In genomic region chr5:110150199-110150598, GRCh38 we compare ENCODE assay signal across 31 cellular contexts.
DNase-seq lines count a peak whose midpoint lies in the region; ATAC-seq, FAIRE-seq and TF ChIP-seq lines count a peak whose summit lies in the region.
"Had no signal": no experiment of that assay in that cellular context is flagged by ENCODE, and none has a peak within 500 bp of the region (broad histone marks: within the 10 kb centered on the region; RNA-seq: fewer than 3 reads in every experiment).

No MANE protein-coding gene starts in this region.

- no peak overlapping the region for H2BK12ac ChIP-seq in mesenchymal stem cell (ENCODE audit: low read length in 2 of 2)

- WGBS in pancreas, 2 donors, result 60 to 68% methylated on average over 5 of the region's 5 CpGs
- 83% methylated on average over 3 of the region's 5 CpGs for WGBS in mesenchymal stem cell

- H3K18ac ChIP-seq in mesenchymal stem cell (ENCODE audit: low read depth in 1 of 2, low read length in 2 of 2), result no peak overlapping the region

- no peak for TF ChIP-seq POLR2A in breast epithelium (IDR thresholded peaks at IDR 0.05)

- CTCF ChIA-PET in MCF 10A (lab: Yijun Ruan, JAX), result no interaction called here

- H3K4ac ChIP-seq in mesenchymal stem cell (ENCODE audit: low read depth in 1 of 2, low read length in 2 of 2), result no peak overlapping the region

- no peak overlapping the region for H2AK5ac ChIP-seq in mesenchymal stem cell (ENCODE audit: low read length, severe bottlenecking)

- H3K4me3 ChIP-seq in breast epithelium (no peak overlapping the region), pancreas (no peak overlapping the region), ascending aorta (no peak overlapping the region), mesenchymal stem cell (ENCODE audit: insufficient read depth in 1 of 2, low read depth in 1 of 2, low read length in 2 of 2) (no peak overlapping the region)
- H3K4me3 ChIP-seq: left ventricle myocardium inferior, MG63, thyroid gland, vagina had no signal

- FAIRE-seq in pancreas (lab: Jason Lieb, UNC), result no peak
- FAIRE-seq: GM12892 had no signal

- no peaks in the 10 kb centered on the region for H3K27me3 Mint-ChIP-seq in MCF 10A (ENCODE audit: insufficient read depth, unreplicated experiment)
- H3K27me3 Mint-ChIP-seq: CD4-positive, CD25-positive, alpha-beta regulatory T cell had no signal

- H3K14ac ChIP-seq in mesenchymal stem cell (ENCODE audit: low read length in 2 of 2), result no peak overlapping the region

- no peaks in the 10 kb centered on the region for H3K36me3 ChIP-seq in breast epithelium
- no peaks in the 10 kb centered on the region for H3K36me3 ChIP-seq in pancreas
- H3K36me3 ChIP-seq in ascending aorta, result no peaks in the 10 kb centered on the region
- H3K36me3 ChIP-seq in mesenchymal stem cell (ENCODE audit: control insufficient read depth in 1 of 2, insufficient read depth in 2 of 2, low read depth in 1 of 2, low read length in 2 of 2), result no peaks in the 10 kb centered on the region
- H3K36me3 ChIP-seq: left ventricle myocardium inferior, MG63, thyroid gland, vagina had no signal

- H2BK5ac ChIP-seq in mesenchymal stem cell (ENCODE audit: low read depth, low read length, poor library complexity, severe bottlenecking), result no peak overlapping the region

- H3K27ac Mint-ChIP-seq in MCF 10A (ENCODE audit: low read depth, unreplicated experiment), result no peak overlapping the region
- H3K27ac Mint-ChIP-seq: CD4-positive, CD25-positive, alpha-beta regulatory T cell; mesothelial cell of epicardium; naive thymus-derived CD4-positive, alpha-beta T cell; stimulated activated naive CD8-positive, alpha-beta T cell treated with anti-CD3 and anti-CD28 coated beads, Interleukin-15, Interleukin-2, amounts not matched to agents 100 ng/mL and 50 ng/mL, for 24 hours; T-helper 2 cell treated with Interferon-gamma antibody and Interleukin-4, amounts not matched to agents 5 μg/mL and 100 μg/mL, for 36 hours had no signal

- H3K4me2 ChIP-seq in mesenchymal stem cell (ENCODE audit: low read length, poor library complexity, severe bottlenecking), result no peak overlapping the region

- H2BK15ac ChIP-seq in mesenchymal stem cell (ENCODE audit: low read depth, poor library complexity, severe bottlenecking), result no peak overlapping the region

- no peak overlapping the region for H3K4me3 Mint-ChIP-seq in MCF 10A (ENCODE audit: unreplicated experiment)
- H3K4me3 Mint-ChIP-seq: activated T-cell treated with anti-CD3 and anti-CD28 coated beads, Interleukin-2, amount 50 U/mL, for 4 hours; CD4-positive, CD25-positive, alpha-beta regulatory T cell; mesothelial cell of epicardium; stimulated activated naive CD8-positive, alpha-beta T cell treated with anti-CD3 and anti-CD28 coated beads, Interleukin-15, Interleukin-2, amounts not matched to agents 100 ng/mL and 50 ng/mL, for 24 hours; T-helper 2 cell treated with Interferon-gamma antibody and Interleukin-4, amounts not matched to agents 5 μg/mL and 100 μg/mL, for 36 hours had no signal

- no peaks in the 10 kb centered on the region for H3K9me3 ChIP-seq in breast epithelium
- H3K9me3 ChIP-seq in pancreas, result no peaks in the 10 kb centered on the region
- no peaks in the 10 kb centered on the region for H3K9me3 ChIP-seq in ascending aorta
- no peaks in the 10 kb centered on the region for H3K9me3 ChIP-seq in mesenchymal stem cell (ENCODE audit: control insufficient read depth, low read length)
- H3K9me3 ChIP-seq: left ventricle myocardium inferior, MG63, thyroid gland, vagina had no signal

- no peaks in the 10 kb centered on the region for H3K36me3 Mint-ChIP-seq in MCF 10A (ENCODE audit: insufficient read depth, unreplicated experiment)
- H3K36me3 Mint-ChIP-seq: CD4-positive, CD25-positive, alpha-beta regulatory T cell; mesothelial cell of epicardium; naive thymus-derived CD4-positive, alpha-beta T cell had no signal

- ATAC-seq in pancreas, result no peak
- ATAC-seq: activated T-cell treated with anti-CD3 and anti-CD28 coated beads, Interleukin-2, amount 50 U/mL, for 4 hours; esophagus mucosa; naive thymus-derived CD4-positive, alpha-beta T cell had no signal

- H4K91ac ChIP-seq in mesenchymal stem cell (ENCODE audit: low read length), result no peak overlapping the region

- no peak overlapping the region for H2AFZ ChIP-seq in mesenchymal stem cell (ENCODE audit: low read depth, low read length)

- H3K27ac ChIP-seq in breast epithelium (no peak overlapping the region), pancreas (no peak overlapping the region), ascending aorta (no peak overlapping the region), mesenchymal stem cell (ENCODE audit: low read length, poor library complexity, severe bottlenecking) (no peak overlapping the region)
- H3K27ac ChIP-seq: 22Rv1, left ventricle myocardium inferior, thyroid gland, vagina, VCaP had no signal

- peaks cover 19% of the 10 kb centered on the region for H3K4me1 Mint-ChIP-seq in MCF 10A (ENCODE audit: insufficient read depth, unreplicated experiment)

- no TSS peak for BruUV-seq in MCF 10A (replicated peaks; lab: Mats Ljungman, UMichigan)

- intact Hi-C loops in MCF 10A (cut with micrococcal nuclease) (no loop called here), breast epithelium (cut with DNase I; ENCODE audit: low total_unique reads) (no loop called here), pancreas (cut with DNase I) (no loop called here), ascending aorta (cut with DNase I) (no loop called here)

- H2BK120ac ChIP-seq in mesenchymal stem cell (ENCODE audit: low read depth, low read length), result no peak overlapping the region

- H3K4me1 ChIP-seq in breast epithelium, result no peaks in the 10 kb centered on the region
- H3K4me1 ChIP-seq in pancreas, result no peaks in the 10 kb centered on the region
- no peaks in the 10 kb centered on the region for H3K4me1 ChIP-seq in ascending aorta
- no peaks in the 10 kb centered on the region for H3K4me1 ChIP-seq in mesenchymal stem cell (ENCODE audit: control insufficient read depth, insufficient read depth, low read depth, low read length)
- H3K4me1 ChIP-seq: left ventricle myocardium inferior, thyroid gland, vagina had no signal

- no peaks in the 10 kb centered on the region for H3K79me1 ChIP-seq in mesenchymal stem cell (replicated peaks; ENCODE audit: low read length, poor library complexity, severe bottlenecking)

- H3K9ac ChIP-seq in mesenchymal stem cell (ENCODE audit: low read length), result no peak overlapping the region

- H3K9me3 Mint-ChIP-seq in MCF 10A (ENCODE audit: unreplicated experiment), result no peaks in the 10 kb centered on the region
- H3K9me3 Mint-ChIP-seq: activated T-cell treated with anti-CD3 and anti-CD28 coated beads, Interleukin-2, amount 50 U/mL, for 4 hours; mesothelial cell of epicardium; stimulated activated naive CD8-positive, alpha-beta T cell treated with anti-CD3 and anti-CD28 coated beads, Interleukin-15, Interleukin-2, amounts not matched to agents 100 ng/mL and 50 ng/mL, for 24 hours had no signal

- POLR2A ChIA-PET in MCF 10A (lab: Yijun Ruan, JAX), result no interaction called here

- H3K23ac ChIP-seq in mesenchymal stem cell (ENCODE audit: low read length in 2 of 2), result no peak overlapping the region

- H3K27me3 ChIP-seq in breast epithelium (no peaks in the 10 kb centered on the region), pancreas (no peaks in the 10 kb centered on the region), ascending aorta (no peaks in the 10 kb centered on the region), mesenchymal stem cell (ENCODE audit: control insufficient read depth in 1 of 2, insufficient read depth in 1 of 2, low read length in 2 of 2) (no peaks in the 10 kb centered on the region)
- H3K27me3 ChIP-seq: thyroid gland, vagina had no signal

- no peak overlapping the region for H4K8ac ChIP-seq in mesenchymal stem cell (ENCODE audit: low read length)

- DNase-seq in MCF 10A (ENCODE audit: unreplicated experiment) (peak; percentile 46), breast epithelium (ENCODE audit: low spot score in 2 of 2) (no peak), astrocyte of the hippocampus (ENCODE audit: low read depth, low spot score) (peak; percentile 61), fibroblast of peridontal ligament (ENCODE audit: extremely low read depth) (peak; percentile 18), pancreas (no peak), DMS114 treated with DMSO at 0.1 percent for 48 hours (lab: John Stamatoyannopoulos, UW; ENCODE audit: unreplicated experiment) (no peak), ascending aorta (ENCODE audit: low spot score in 2 of 2) (no peak), mesenchymal stem cell (no peak)
- DNase-seq: activated CD4-positive, alpha-beta T cell treated with anti-CD3 and anti-CD28 coated beads for 4 hours; activated gamma-delta T cell treated with Interleukin-2 at 50 U/mL for 16 hours; activated T-cell treated with anti-CD3 and anti-CD28 coated beads, Interleukin-2, amount 50 U/mL, for 4 hours; CD4-positive, CD25-positive, alpha-beta regulatory T cell; cortex of kidney; islet precursor cell; left ventricle myocardium inferior; MG63; naive thymus-derived CD4-positive, alpha-beta T cell; NCI-H1105 treated with DMSO at 0.1 percent for 48 hours; NCI-H1930; NCI-H2227 treated with DMSO at 0.1 percent for 48 hours; NCI-H748 treated with DMSO at 0.1 percent for 48 hours; nucleus accumbens; thyroid gland had no signal

- TF ChIP-seq CTCF in MCF 10A (IDR thresholded peaks at IDR 0.05; ENCODE audit: unreplicated experiment), result no peak
- TF ChIP-seq CTCF in breast epithelium (IDR thresholded peaks at IDR 0.05), result no peak
- no peak for TF ChIP-seq CTCF in pancreas (IDR thresholded peaks at IDR 0.05)
- no peak for TF ChIP-seq CTCF in ascending aorta (IDR thresholded peaks at IDR 0.05)

Comparison
In these comparisons a context has a peak if more than half of its experiments do, and no peak if none do; other contexts are left out.
1. DNase-seq: peak in MCF 10A (single experiment), astrocyte of the hippocampus (single experiment) and fibroblast of peridontal ligament (single experiment); none in breast epithelium (0 of 2), pancreas (0 of 6), DMS114 treated with DMSO at 0.1 percent for 48 hours (single experiment), ascending aorta (0 of 2) and mesenchymal stem cell (single experiment).